In the genomic region with DNA sequence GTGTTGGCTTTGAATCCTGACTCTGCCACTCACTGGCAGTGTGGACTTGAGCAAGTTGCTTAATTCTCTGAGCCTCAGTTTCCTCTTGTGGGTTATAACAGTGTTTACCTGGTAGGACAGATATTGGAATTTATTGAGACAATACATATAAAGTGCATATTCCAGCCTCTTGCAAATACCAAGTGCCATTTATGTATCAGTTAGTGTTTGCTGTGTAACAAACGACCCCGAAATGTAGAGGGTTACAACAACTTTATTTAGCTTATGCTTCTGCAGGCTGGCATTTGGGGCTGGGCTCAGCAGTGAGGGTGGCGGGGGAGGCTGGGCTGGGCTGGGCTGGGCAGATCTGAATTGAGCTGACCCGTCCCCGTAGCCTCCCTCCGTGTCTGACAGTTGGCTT, we compare ENCODE assay signal across 16 cellular contexts. TPM values are rescaled to one million over a fixed set of nuclear protein-coding genes. Genes with fewer than 3 reads are reported as not detected.
A peak's percentile ranks its signal among the peaks of the same experiment; 100 is the strongest.
DNase-seq lines count a peak whose midpoint lies in the region; ATAC-seq and TF ChIP-seq lines count a peak whose summit lies in the region.
"Had no signal": no experiment of that assay in that cellular context is flagged by ENCODE, and none has a peak within 500 bp of the region (broad histone marks: within the 10 kb centered on the region; RNA-seq: fewer than 3 reads in every experiment).

No MANE protein-coding gene starts in this region.

- no peak overlapping the region for H3K4me3 Mint-ChIP-seq in activated naive CD4-positive, alpha-beta T cell treated with anti-CD3 and anti-CD28 coated beads, Interleukin-2, amount 10 ng/mL, durations not matched to agents 7 days and 5 days
- H3K4me3 Mint-ChIP-seq in CD4-positive, CD25-positive, alpha-beta regulatory T cell: no peak overlapping the region
- no peak overlapping the region for H3K4me3 Mint-ChIP-seq in activated T-helper 17 cell treated with anti-CD3 and anti-CD28 coated beads, Interleukin-2, amount 50 U/mL, for 72 hours
- no peak overlapping the region for H3K4me3 Mint-ChIP-seq in naive thymus-derived CD4-positive, alpha-beta T cell
- H3K4me3 Mint-ChIP-seq: CD8-positive, alpha-beta memory T cell; HFFc6 had no signal

- H3K27me3 ChIP-seq in CD4-positive, CD25-positive, alpha-beta regulatory T cell (ENCODE audit: control insufficient read depth, insufficient read depth, low read length): no peaks in the 10 kb centered on the region
- H3K27me3 ChIP-seq in naive thymus-derived CD4-positive, alpha-beta T cell (ENCODE audit: control insufficient read depth in 2 of 2, insufficient read depth in 2 of 2, low read length in 2 of 2): no peaks in the 10 kb centered on the region
- H3K27me3 ChIP-seq in uterus: no peaks in the 10 kb centered on the region
- H3K27me3 ChIP-seq: BE2C had no signal

- ATAC-seq in CD4-positive, CD25-positive, alpha-beta regulatory T cell (ENCODE audit: low read depth in 2 of 2): no peak
- no peak for ATAC-seq in activated T-helper 17 cell treated with anti-CD3 and anti-CD28 coated beads, Interleukin-2, amount 50 U/mL, for 72 hours (replicated peaks)
- no peak for ATAC-seq in naive thymus-derived CD4-positive, alpha-beta T cell

- peaks cover 31% of the 10 kb centered on the region for H3K4me1 Mint-ChIP-seq in activated naive CD4-positive, alpha-beta T cell treated with anti-CD3 and anti-CD28 coated beads, Interleukin-2, amount 10 ng/mL, durations not matched to agents 7 days and 5 days
- peaks cover 0 to 23% (median 10%) of the 10 kb centered on the region in 4 donors for H3K4me1 Mint-ChIP-seq in CD4-positive, CD25-positive, alpha-beta regulatory T cell
- peaks cover 9% of the 10 kb centered on the region for H3K4me1 Mint-ChIP-seq in activated T-helper 17 cell treated with anti-CD3 and anti-CD28 coated beads, Interleukin-2, amount 50 U/mL, for 72 hours
- H3K4me1 Mint-ChIP-seq in naive thymus-derived CD4-positive, alpha-beta T cell: peaks cover 13 to 49% (median 34%) of the 10 kb centered on the region in 7 donors

- no peak for TF ChIP-seq CTCF in uterus (IDR thresholded peaks at IDR 0.05)

- peaks cover 93% of the 10 kb centered on the region for H3K36me3 Mint-ChIP-seq in activated naive CD4-positive, alpha-beta T cell treated with anti-CD3 and anti-CD28 coated beads, Interleukin-2, amount 10 ng/mL, durations not matched to agents 7 days and 5 days
- peaks cover 48% of the 10 kb centered on the region for H3K36me3 Mint-ChIP-seq in CD4-positive, CD25-positive, alpha-beta regulatory T cell
- H3K36me3 Mint-ChIP-seq in activated T-helper 17 cell treated with anti-CD3 and anti-CD28 coated beads, Interleukin-2, amount 50 U/mL, for 72 hours (ENCODE audit: low read depth): peaks cover 100% of the 10 kb centered on the region
- H3K36me3 Mint-ChIP-seq in naive thymus-derived CD4-positive, alpha-beta T cell: peaks cover 25 to 75% (median 41%) of the 10 kb centered on the region in 5 donors

- peaks cover 79% of the 10 kb centered on the region for H3K36me3 ChIP-seq in CD4-positive, CD25-positive, alpha-beta regulatory T cell (ENCODE audit: control insufficient read depth, insufficient read depth, low read length)
- peaks cover 7 to 89% (median 30%) of the 10 kb centered on the region in 3 experiments for H3K36me3 ChIP-seq in naive thymus-derived CD4-positive, alpha-beta T cell (ENCODE audit: control insufficient read depth in 2 of 3, insufficient read depth in 3 of 3, low read length in 3 of 3)
- H3K36me3 ChIP-seq in uterus: no peaks in the 10 kb centered on the region
- H3K36me3 ChIP-seq: BE2C had no signal

- H3K27ac ChIP-seq in CD4-positive, CD25-positive, alpha-beta regulatory T cell (ENCODE audit: insufficient read depth, low read length, poor library complexity, severe bottlenecking): no peak overlapping the region
- H3K27ac ChIP-seq in naive thymus-derived CD4-positive, alpha-beta T cell (ENCODE audit: low read depth, low read length): peak overlapping the region; percentile 44
- H3K27ac ChIP-seq in uterus: no peak overlapping the region
- H3K27ac ChIP-seq: C4-2B, HL-60 had no signal

- H3K4me1 ChIP-seq in CD4-positive, CD25-positive, alpha-beta regulatory T cell (ENCODE audit: control insufficient read depth, insufficient read depth, low read length, poor library complexity, severe bottlenecking): peaks cover 1% of the 10 kb centered on the region
- peaks cover 0 to 6% of the 10 kb centered on the region in 2 donors for H3K4me1 ChIP-seq in naive thymus-derived CD4-positive, alpha-beta T cell (ENCODE audit: control insufficient read depth in 2 of 2, insufficient read depth in 2 of 2, low read length in 2 of 2)
- H3K4me1 ChIP-seq in uterus: no peaks in the 10 kb centered on the region
- H3K4me1 ChIP-seq: BE2C had no signal

- no peak overlapping the region for H3K4me3 ChIP-seq in CD4-positive, CD25-positive, alpha-beta regulatory T cell (ENCODE audit: low read depth, low read length)
- no peak overlapping the region for H3K4me3 ChIP-seq in naive thymus-derived CD4-positive, alpha-beta T cell (ENCODE audit: low read length)
- H3K4me3 ChIP-seq in uterus: no peak overlapping the region

- CTCF ChIA-PET in activated naive CD4-positive, alpha-beta T cell treated with anti-CD3 and anti-CD28 coated beads, Interleukin-2, amount 10 ng/mL, durations not matched to agents 7 days and 5 days (lab: Charles Lee): no interaction called here
- CTCF ChIA-PET in naive thymus-derived CD4-positive, alpha-beta T cell (lab: Charles Lee): no interaction called here

- intact Hi-C loops in naive thymus-derived CD4-positive, alpha-beta T cell (cut with micrococcal nuclease): no loop called here
- intact Hi-C loops in uterus (cut with DNase I; ENCODE audit: low total_unique reads): loop anchor here (10.0 kb wide), 1 partner anchor 125 kb away; no protein-coding TSS in a partner anchor

- POLR2A ChIA-PET in naive thymus-derived CD4-positive, alpha-beta T cell (lab: Charles Lee): interaction anchor here (0.6 to 1.6 kb wide), 2 partner anchors 48 to 125 kb away, joined by 4 read pairs; no protein-coding TSS in a partner anchor

- H3K27me3 Mint-ChIP-seq in activated naive CD4-positive, alpha-beta T cell treated with anti-CD3 and anti-CD28 coated beads, Interleukin-2, amount 10 ng/mL, durations not matched to agents 7 days and 5 days: no peaks in the 10 kb centered on the region
- H3K27me3 Mint-ChIP-seq in CD4-positive, CD25-positive, alpha-beta regulatory T cell: no peaks in the 10 kb centered on the region
- H3K27me3 Mint-ChIP-seq in activated T-helper 17 cell treated with anti-CD3 and anti-CD28 coated beads, Interleukin-2, amount 50 U/mL, for 72 hours: no peaks in the 10 kb centered on the region
- H3K27me3 Mint-ChIP-seq in naive thymus-derived CD4-positive, alpha-beta T cell: no peaks in the 10 kb centered on the region
- H3K27me3 Mint-ChIP-seq: CD8-positive, alpha-beta memory T cell had no signal

- peak overlapping the region; percentile 55 for H3K27ac Mint-ChIP-seq in activated naive CD4-positive, alpha-beta T cell treated with anti-CD3 and anti-CD28 coated beads, Interleukin-2, amount 10 ng/mL, durations not matched to agents 7 days and 5 days
- H3K27ac Mint-ChIP-seq in CD4-positive, CD25-positive, alpha-beta regulatory T cell: peak overlapping the region in 2 of 3 donors; percentile 26 to 88
- peak overlapping the region; percentile 54 for H3K27ac Mint-ChIP-seq in activated T-helper 17 cell treated with anti-CD3 and anti-CD28 coated beads, Interleukin-2, amount 50 U/mL, for 72 hours
- peak overlapping the region; percentile 28 to 86 (median 75) for H3K27ac Mint-ChIP-seq in naive thymus-derived CD4-positive, alpha-beta T cell
- H3K27ac Mint-ChIP-seq: HFFc6 had no signal

- TF ChIP-seq POLR2A in uterus (IDR thresholded peaks at IDR 0.05): no peak

- no peak for DNase-seq in activated naive CD4-positive, alpha-beta T cell treated with anti-CD3 and anti-CD28 coated beads, Interleukin-2, amount 10 ng/mL, durations not matched to agents 7 days and 5 days
- no peak for DNase-seq in activated naive CD4-positive, alpha-beta T cell (lab: John Stamatoyannopoulos, UW)
- no peak for DNase-seq in CD4-positive, CD25-positive, alpha-beta regulatory T cell
- no peak for DNase-seq in naive thymus-derived CD4-positive, alpha-beta T cell
- DNase-seq in DMS153 (lab: John Stamatoyannopoulos, UW): no peak
- DNase-seq in uterus: no peak
- DNase-seq: BE2C; Caco-2; CD8-positive, alpha-beta memory T cell; GF-D8; HCEC 1CT; HFFc6; IMR-90 had no signal

- H3K9me3 Mint-ChIP-seq in activated naive CD4-positive, alpha-beta T cell treated with anti-CD3 and anti-CD28 coated beads, Interleukin-2, amount 10 ng/mL, durations not matched to agents 7 days and 5 days: no peaks in the 10 kb centered on the region
- no peaks in the 10 kb centered on the region for H3K9me3 Mint-ChIP-seq in CD4-positive, CD25-positive, alpha-beta regulatory T cell
- no peaks in the 10 kb centered on the region for H3K9me3 Mint-ChIP-seq in activated T-helper 17 cell treated with anti-CD3 and anti-CD28 coated beads, Interleukin-2, amount 50 U/mL, for 72 hours
- peaks cover 0 to 2% (median 0%) of the 10 kb centered on the region in 11 donors for H3K9me3 Mint-ChIP-seq in naive thymus-derived CD4-positive, alpha-beta T cell
- H3K9me3 Mint-ChIP-seq: CD8-positive, alpha-beta memory T cell; HFFc6 had no signal

- H3K9me3 ChIP-seq in CD4-positive, CD25-positive, alpha-beta regulatory T cell (ENCODE audit: control insufficient read depth in 2 of 2, low read length in 2 of 2): peaks cover 0 to 7% of the 10 kb centered on the region in 2 experiments
- no peaks in the 10 kb centered on the region for H3K9me3 ChIP-seq in naive thymus-derived CD4-positive, alpha-beta T cell (ENCODE audit: control insufficient read depth in 2 of 3, low read length in 3 of 3)
- no peaks in the 10 kb centered on the region for H3K9me3 ChIP-seq in uterus
- H3K9me3 ChIP-seq: BE2C, Caco-2 had no signal

RNA-seq across cellular contexts. Expression of gene IL21R, which starts 42.4 kb away (rescaled TPM):
- 63.1 TPM for total RNA-seq in CD4-positive, CD25-positive, alpha-beta regulatory T cell
- polyA plus RNA-seq in CD4-positive, CD25-positive, alpha-beta regulatory T cell: 10 to 100 TPM; 34.3 to 50.7 (median 37.3) TPM
- total RNA-seq in activated T-helper 17 cell treated with anti-CD3 and anti-CD28 coated beads, Interleukin-2, amount 50 U/mL, for 72 hours: 10 to 100 TPM; 41.8 to 53.6 TPM
- total RNA-seq in naive thymus-derived CD4-positive, alpha-beta T cell: 10 to 100 TPM; 24.6 to 40.9 (median 31.4) TPM
- 10 to 100 TPM; 37.1 to 52.1 TPM for polyA plus RNA-seq in naive thymus-derived CD4-positive, alpha-beta T cell
- under 1 TPM in 2 of 4 donors, not detected in 2; 0.21 to 0.46 TPM for total RNA-seq in uterus

RNA-seq across cellular contexts. Expression of gene IL4R, which starts 45.8 kb away (rescaled TPM):
- total RNA-seq in CD4-positive, CD25-positive, alpha-beta regulatory T cell: 160 TPM
- polyA plus RNA-seq in CD4-positive, CD25-positive, alpha-beta regulatory T cell: 10 to 100 TPM; 21.2 to 32.4 (median 25.8) TPM
- 100 to 1,000 TPM; 163 to 216 TPM for total RNA-seq in activated T-helper 17 cell treated with anti-CD3 and anti-CD28 coated beads, Interleukin-2, amount 50 U/mL, for 72 hours
- 100 to 1,000 TPM; 158 to 498 (median 198) TPM for total RNA-seq in naive thymus-derived CD4-positive, alpha-beta T cell
- polyA plus RNA-seq in naive thymus-derived CD4-positive, alpha-beta T cell: 100 to 1,000 TPM in 1 of 2 donors, 10 to 100 TPM in 1; 99.8 to 128 TPM
- total RNA-seq in uterus: 100 to 1,000 TPM in 1 of 4 donors, 10 to 100 TPM in 2, 1 to 10 TPM in 1; 9.4 to 137 (median 45.4) TPM

Comparison
In these comparisons a context has a peak if more than half of its experiments do, and no peak if none do; other contexts are left out.
1. RNA of gene IL21R, which starts 42.4 kb away (total RNA-seq): 63.1 TPM in CD4-positive, CD25-positive, alpha-beta regulatory T cell (single experiment), 41.8 to 53.6 TPM in activated T-helper 17 cell treated with anti-CD3 and anti-CD28 coated beads, Interleukin-2, amount 50 U/mL, for 72 hours and 24.6 to 40.9 TPM in naive thymus-derived CD4-positive, alpha-beta T cell; 0.21 to 0.46 TPM in uterus; every median in the first group is over 10 times any median in the second.
2. Peak in every context shown above with its lines, with median percentiles within 50 percentile points of each other: H3K27ac Mint-ChIP-seq.